Comparison of ENCODE assay signal across 1 cellular context in the genomic region with DNA sequence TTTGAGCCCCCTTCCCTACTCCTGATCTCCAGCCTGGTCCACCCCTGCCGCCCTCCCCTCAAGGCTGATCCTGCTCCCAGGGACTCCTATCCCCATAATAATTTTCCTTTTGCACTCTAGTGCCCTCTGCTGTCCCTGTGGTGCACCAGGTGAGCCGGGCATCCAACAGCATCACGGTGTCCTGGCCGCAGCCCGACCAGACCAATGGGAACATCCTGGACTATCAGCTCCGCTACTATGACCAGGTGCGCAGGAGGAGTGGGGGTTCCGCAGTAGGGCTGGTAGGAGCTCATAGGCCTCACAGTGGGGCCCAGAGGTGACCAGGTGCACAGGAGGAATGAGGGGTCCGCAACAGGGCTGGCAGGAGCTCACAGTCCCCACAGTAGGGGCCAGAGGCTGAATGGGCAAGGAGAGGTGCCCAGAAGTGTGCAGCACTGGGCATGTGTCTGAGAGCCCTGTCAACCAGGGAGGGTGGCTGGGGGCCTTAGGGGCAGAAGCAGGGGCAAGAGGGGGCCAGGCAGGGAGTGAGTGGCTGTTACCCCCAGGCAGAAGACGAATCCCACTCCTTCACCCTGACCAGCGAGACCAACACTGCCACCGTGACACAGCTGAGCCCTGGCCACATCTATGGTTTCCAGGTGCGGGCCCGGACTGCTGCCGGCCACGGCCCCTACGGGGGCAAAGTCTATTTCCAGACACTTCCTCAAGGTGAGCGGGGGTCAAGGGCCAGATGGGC.
TF ChIP-seq lines count a peak whose summit lies in the region.

No MANE protein-coding gene starts in this region.

TF ChIP-seq in neural cell, 6 proteins besides CTCF, POLR2A, EP300 and RAD21 (continued from another document):
- peak; percentile 31 for TF ChIP-seq SMC3 (conservative IDR thresholded peaks at IDR 0.05; ENCODE audit: poor library complexity)
